ENCODE assay signal across 31 cellular contexts in the genomic region with DNA sequence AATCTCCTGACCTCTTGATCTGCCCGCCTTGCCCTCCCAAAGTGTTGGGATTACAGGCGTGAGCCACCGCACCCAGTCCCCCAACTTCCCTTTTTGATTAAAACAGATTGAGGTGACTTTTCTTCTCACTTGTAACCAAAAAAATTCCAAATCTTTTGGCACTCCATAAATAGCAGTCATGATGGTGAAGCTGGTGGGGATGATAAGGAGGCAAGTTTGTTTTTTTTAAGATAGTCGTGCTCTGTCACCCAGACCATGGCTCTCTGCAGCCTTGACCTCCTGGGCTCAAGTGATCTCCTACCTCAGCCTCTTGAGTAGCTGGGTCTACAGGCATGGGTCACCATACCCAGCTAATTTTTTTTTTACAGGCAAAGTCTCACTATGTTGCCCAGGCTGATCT.
"Had no signal": no experiment of that assay in that cellular context is flagged by ENCODE, and none has a peak within 500 bp of the region (broad histone marks: within the 10 kb centered on the region; RNA-seq: fewer than 3 reads in every experiment).

No MANE protein-coding gene starts in this region.

- DNase-seq: activated B cell treated with CpG ODN at 0.5 μM for 24 hours; activated CD4-positive, alpha-beta memory T cell treated with anti-CD3 and anti-CD28 coated beads, Interleukin-2, amount 10 ng/mL, durations not matched to agents 7 days and 5 days; activated CD4-positive, alpha-beta T cell treated with anti-CD3 and anti-CD28 coated beads for 4 hours; activated CD4-positive, alpha-beta T cell treated with anti-CD3 and anti-CD28 coated beads, Interleukin-2, amount 50 U/mL, for 1 hour; activated CD4-positive, CD25-positive, alpha-beta regulatory T cell treated with anti-CD3 and anti-CD28 coated beads, Interleukin-2, amount 50 U/mL, for 72 hours; activated CD8-positive, alpha-beta memory T cell treated with anti-CD3 and anti-CD28 coated beads for 24 hours; activated CD8-positive, alpha-beta memory T cell treated with anti-CD3 and anti-CD28 coated beads, Interleukin-2, amount 10 ng/mL, durations not matched to agents 7 days and 5 days; activated CD8-positive, alpha-beta memory T cell treated with anti-CD3 and anti-CD28 coated beads, Interleukin-2, amount 50 U/mL, for 48 hours; activated effector memory CD4-positive, alpha-beta T cell treated with Interleukin-2 at 50 U/mL for 16 hours; activated naive CD4-positive, alpha-beta T cell treated with anti-CD3 and anti-CD28 coated beads, Interleukin-2, amount 10 ng/mL, durations not matched to agents 7 days and 5 days; activated naive CD8-positive, alpha-beta T cell treated with anti-CD3 and anti-CD28 coated beads, Interleukin-2, amount 50 U/mL, for 24 hours; activated T-cell treated with anti-CD3 and anti-CD28 coated beads, Interleukin-2, amount 50 U/mL, for 48 hours; aorta; brain microvascular endothelial cell; central memory CD4-positive, alpha-beta T cell; NCI-H1105; NCI-H1417 treated with DMSO at 0.1 percent for 48 hours; NCI-H1694; NCI-H1930; NCI-H2081 treated with DMSO at 0.1 percent for 48 hours; NCI-H510A; NCI-H526; NCI-H748 treated with DMSO at 0.1 percent for 48 hours; NK-92 treated with Interleukin-12 subunit alpha and Interleukin-12 subunit beta, amount 100 ng/mL, for 24 hours; SHP77; SJCRH30; T1000 had no signal

- H3K27me3 ChIP-seq: brain microvascular endothelial cell, SJCRH30 had no signal

- H3K36me3 ChIP-seq: brain microvascular endothelial cell, SJCRH30 had no signal

- H3K27ac ChIP-seq: brain microvascular endothelial cell, SJCRH30, SK-N-MC, VCaP had no signal

- H3K4me1 ChIP-seq: SJCRH30 had no signal

- H3K9me3 ChIP-seq: SJCRH30 had no signal

- H3K4me3 ChIP-seq: SJCRH30, SK-N-MC had no signal

- ATAC-seq: activated CD8-positive, alpha-beta memory T cell treated with anti-CD3 and anti-CD28 coated beads, Interleukin-2, amount 10 ng/mL, durations not matched to agents 7 days and 5 days; activated naive CD8-positive, alpha-beta T cell treated with anti-CD3 and anti-CD28 coated beads, Interleukin-2, amount 50 U/mL, for 24 hours; Panc1 had no signal

- H3K36me3 Mint-ChIP-seq: activated CD8-positive, alpha-beta memory T cell treated with anti-CD3 and anti-CD28 coated beads, Interleukin-2, amount 10 ng/mL, durations not matched to agents 7 days and 5 days; activated naive CD4-positive, alpha-beta T cell treated with anti-CD3 and anti-CD28 coated beads, Interleukin-2, amount 10 ng/mL, durations not matched to agents 7 days and 5 days; activated naive CD8-positive, alpha-beta T cell had no signal

- H3K9me3 Mint-ChIP-seq: activated B cell treated with CpG ODN at 0.5 μM for 24 hours; activated naive CD4-positive, alpha-beta T cell treated with anti-CD3 and anti-CD28 coated beads, Interleukin-2, amount 10 ng/mL, durations not matched to agents 7 days and 5 days had no signal

- H3K27me3 Mint-ChIP-seq: activated B cell treated with CpG ODN at 0.5 μM for 24 hours; activated CD4-positive, alpha-beta memory T cell treated with anti-CD3 and anti-CD28 coated beads, Interleukin-2, amount 10 ng/mL, durations not matched to agents 7 days and 5 days; activated CD8-positive, alpha-beta memory T cell treated with anti-CD3 and anti-CD28 coated beads, Interleukin-2, amount 10 ng/mL, durations not matched to agents 7 days and 5 days; activated naive CD8-positive, alpha-beta T cell; activated naive CD8-positive, alpha-beta T cell treated with anti-CD3 and anti-CD28 coated beads, Interleukin-2, amount 50 U/mL, for 24 hours had no signal

- H3K27ac Mint-ChIP-seq: activated CD4-positive, alpha-beta memory T cell treated with anti-CD3 and anti-CD28 coated beads, Interleukin-2, amount 10 ng/mL, durations not matched to agents 7 days and 5 days; activated CD8-positive, alpha-beta memory T cell treated with anti-CD3 and anti-CD28 coated beads, Interleukin-2, amount 10 ng/mL, durations not matched to agents 7 days and 5 days; activated naive CD4-positive, alpha-beta T cell treated with anti-CD3 and anti-CD28 coated beads, Interleukin-2, amount 10 ng/mL, durations not matched to agents 7 days and 5 days; activated naive CD8-positive, alpha-beta T cell; activated naive CD8-positive, alpha-beta T cell treated with anti-CD3 and anti-CD28 coated beads, Interleukin-2, amount 50 U/mL, for 24 hours had no signal

- H3K4me3 Mint-ChIP-seq: activated B cell treated with CpG ODN at 0.5 μM for 24 hours; activated CD4-positive, alpha-beta memory T cell treated with anti-CD3 and anti-CD28 coated beads, Interleukin-2, amount 10 ng/mL, durations not matched to agents 7 days and 5 days; activated CD8-positive, alpha-beta memory T cell treated with anti-CD3 and anti-CD28 coated beads, Interleukin-2, amount 10 ng/mL, durations not matched to agents 7 days and 5 days; activated naive CD4-positive, alpha-beta T cell treated with anti-CD3 and anti-CD28 coated beads, Interleukin-2, amount 10 ng/mL, durations not matched to agents 7 days and 5 days; activated naive CD8-positive, alpha-beta T cell; activated naive CD8-positive, alpha-beta T cell treated with anti-CD3 and anti-CD28 coated beads, Interleukin-2, amount 50 U/mL, for 24 hours had no signal
